8 cellular contexts compared by ENCODE assay signal in genomic region chr3:14179114-14179465, GRCh38. TPM values are rescaled to one million over a fixed set of nuclear protein-coding genes. Genes with fewer than 3 reads are reported as not detected.
DNase-seq lines count a peak whose midpoint lies in the region; ATAC-seq, FAIRE-seq and TF ChIP-seq lines count a peak whose summit lies in the region.

No MANE protein-coding gene starts in this region.

- H3K27me3 ChIP-seq in sigmoid colon, result no peaks in the 10 kb centered on the region

- peaks cover 3% of the 10 kb centered on the region for H3K36me3 Mint-ChIP-seq in T-helper 17 cell (ENCODE audit: low read depth)

- no peak for ATAC-seq in T-helper 17 cell
- no peak for ATAC-seq in HG02840 (IDR thresholded peaks at IDR 0.05; ENCODE audit: low FRiP score, unreplicated experiment)
- ATAC-seq in GM19351 (IDR thresholded peaks at IDR 0.05; ENCODE audit: unreplicated experiment), result no peak
- no peak for ATAC-seq in HG02642 (IDR thresholded peaks at IDR 0.05; ENCODE audit: poor library complexity, unreplicated experiment)

- peak overlapping the region; percentile 99 for H3K4me3 Mint-ChIP-seq in T-helper 17 cell

- FAIRE-seq in GM19239 (lab: Jason Lieb, UNC), result peak; percentile 35

- WGBS in sigmoid colon, 2 donors, result 2 to 5% methylated on average over 3 of the region's 3 CpGs

- H3K27ac Mint-ChIP-seq in T-helper 17 cell, result peak overlapping the region; percentile 96

- peaks cover 48% of the 10 kb centered on the region for H3K4me1 Mint-ChIP-seq in T-helper 17 cell

- TF ChIP-seq CTCF in fibroblast of the aortic adventitia (IDR thresholded peaks at IDR 0.05; ENCODE audit: insufficient read depth, low read length) (no peak), sigmoid colon (IDR thresholded peaks at IDR 0.05) (no peak)

- intact Hi-C loops in sigmoid colon (cut with DNase I), result loop anchor here (2.0 to 10.0 kb wide), 4 partner anchors 34 to 766 kb away; partner anchors contain the start of genes CCDC174 and NR2C2

- peaks cover 0 to 32% (median 29%) of the 10 kb centered on the region in 4 donors for H3K4me1 ChIP-seq in sigmoid colon

- H3K36me3 ChIP-seq in sigmoid colon, result peaks cover 0 to 30% (median 7%) of the 10 kb centered on the region in 4 donors

- peak overlapping the region; percentile 97 for H3K4me3 ChIP-seq in fibroblast of the aortic adventitia (ENCODE audit: low read depth, low read length)
- peak overlapping the region; percentile 62 to 89 (median 76) for H3K4me3 ChIP-seq in sigmoid colon

- no peak for TF ChIP-seq EP300 in sigmoid colon (IDR thresholded peaks at IDR 0.05)

- no peak for TF ChIP-seq POLR2A in sigmoid colon (IDR thresholded peaks at IDR 0.05)

- DNase-seq in GM19239 (ENCODE audit: insufficient read length, low spot score) (no peak), T-helper 17 cell (no peak), fibroblast of the aortic adventitia (ENCODE audit: low read depth) (no peak), sigmoid colon (no peak), hepatic stellate cell (ENCODE audit: low spot score) (no peak)

- no peaks in the 10 kb centered on the region for H3K27me3 Mint-ChIP-seq in T-helper 17 cell

- peak overlapping the region; percentile 89 to 99 (median 96) for H3K27ac ChIP-seq in sigmoid colon

- H3K9me3 ChIP-seq in T-helper 17 cell (ENCODE audit: control insufficient read depth, low read length, poor library complexity, severe bottlenecking) (no peaks in the 10 kb centered on the region), sigmoid colon (no peaks in the 10 kb centered on the region)

RNA-seq across cellular contexts. Expression of gene LSM3, which starts 0.5 kb away (rescaled TPM):
- total RNA-seq in T-helper 17 cell (1 to 10 TPM; 5.5 to 6.3 TPM), fibroblast of the aortic adventitia (ENCODE audit: low replicate concordance) (5.6 and 15.6 TPM in 2 replicates), sigmoid colon (10 to 100 TPM in 3 of 4 donors, 1 to 10 TPM in 1; 8.0 to 17.1 (median 14.9) TPM)
- polyA plus RNA-seq in sigmoid colon, result 10 to 100 TPM; 15.0 to 20.4 (median 19.2) TPM

RNA-seq across cellular contexts. Expression of gene XPC, which starts 0.7 kb away (rescaled TPM):
- total RNA-seq in T-helper 17 cell (10 to 100 TPM; 65.0 to 76.4 TPM), fibroblast of the aortic adventitia (ENCODE audit: low replicate concordance) (61.6 and 186 TPM in 2 replicates), sigmoid colon (10 to 100 TPM; 30.3 to 37.5 (median 32.6) TPM)
- 10 to 100 TPM in 1 of 3 donors, 1 to 10 TPM in 2; 8.1 to 20.0 (median 9.0) TPM for polyA plus RNA-seq in sigmoid colon

RNA-seq across cellular contexts. Expression of gene TMEM43, which starts 54.2 kb away (rescaled TPM):
- total RNA-seq in T-helper 17 cell (10 to 100 TPM; 45.6 to 51.4 TPM), fibroblast of the aortic adventitia (ENCODE audit: low replicate concordance) (109 and 134 TPM in 2 replicates), sigmoid colon (10 to 100 TPM; 68.0 to 88.3 (median 80.2) TPM)
- polyA plus RNA-seq in sigmoid colon, result 10 to 100 TPM in 1 of 3 donors, 1 to 10 TPM in 2; 6.0 to 33.7 (median 7.2) TPM

RNA-seq across cellular contexts. Expression of gene CHCHD4, which starts 54.4 kb away (rescaled TPM):
- total RNA-seq in T-helper 17 cell (1 to 10 TPM; 2.7 to 3.6 TPM), fibroblast of the aortic adventitia (ENCODE audit: low replicate concordance) (3.8 and 12.7 TPM in 2 replicates), sigmoid colon (10 to 100 TPM; 13.0 to 33.1 (median 26.3) TPM)
- 10 to 100 TPM; 15.3 to 33.8 (median 17.4) TPM for polyA plus RNA-seq in sigmoid colon
